19 cellular contexts compared by ENCODE assay signal in the genomic region with DNA sequence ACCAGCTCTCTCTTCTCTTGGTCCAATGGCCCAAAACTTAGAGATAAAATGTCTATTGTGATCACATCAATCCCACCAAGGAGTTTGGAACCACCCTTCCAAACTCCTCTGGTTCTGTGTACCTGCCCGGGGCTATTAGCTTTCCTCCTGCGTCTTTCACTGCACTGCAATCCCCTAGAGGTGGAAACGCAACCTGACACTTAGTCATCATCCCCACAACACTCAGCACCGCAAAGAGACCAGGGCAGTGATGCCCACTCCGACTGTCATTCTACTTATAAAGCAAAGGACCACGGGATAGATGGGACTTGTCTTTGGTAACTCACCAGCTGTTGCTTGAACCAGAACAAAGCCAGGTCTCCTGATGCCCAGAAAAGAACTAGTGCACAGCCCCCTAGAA. TPM values are rescaled to one million over a fixed set of nuclear protein-coding genes. Genes with fewer than 3 reads are reported as not detected.
DNase-seq lines count a peak whose midpoint lies in the region; ATAC-seq and TF ChIP-seq lines count a peak whose summit lies in the region.
"Had no signal": no experiment of that assay in that cellular context is flagged by ENCODE, and none has a peak within 500 bp of the region (broad histone marks: within the 10 kb centered on the region; RNA-seq: fewer than 3 reads in every experiment).

No MANE protein-coding gene starts in this region.

- no peaks in the 10 kb centered on the region for H3K27me3 Mint-ChIP-seq in CD4-positive, CD25-positive, alpha-beta regulatory T cell
- no peaks in the 10 kb centered on the region for H3K27me3 Mint-ChIP-seq in chondrocyte (ENCODE audit: low read depth)

- no peak overlapping the region for H4K8ac ChIP-seq in IMR-90 (ENCODE audit: low read depth in 2 of 2, low read length in 2 of 2)

- no peak overlapping the region for H3K4me3 ChIP-seq in CD4-positive, CD25-positive, alpha-beta regulatory T cell (ENCODE audit: low read depth, low read length)
- H3K4me3 ChIP-seq in IMR-90 (ENCODE audit: insufficient read depth, low read depth, low read length) = no peak overlapping the region
- H3K4me3 ChIP-seq in H7 (ENCODE audit: insufficient read depth, low read depth, low read length) = no peak overlapping the region
- H3K4me3 ChIP-seq in right lobe of liver = no peak overlapping the region
- H3K4me3 ChIP-seq: hepatocyte, lung, tibial artery had no signal

- peaks cover 6 to 60% of the 10 kb centered on the region in 2 experiments; a peak in 3 of 4 replicates for H3K79me1 ChIP-seq in IMR-90 (ENCODE audit: low read depth in 1 of 2, low read length in 2 of 2)

- no peak for DNase-seq in CD4-positive, CD25-positive, alpha-beta regulatory T cell
- DNase-seq in IMR-90 (no peak), chondrocyte (ENCODE audit: low spot score) (no peak), myocyte (ENCODE audit: low read depth) (peak; percentile 37), NCI-H187 treated with DMSO at 0.1 percent for 48 hours (lab: John Stamatoyannopoulos, UW) (no peak), H7 (no peak), right lobe of liver (no peak)
- DNase-seq in stimulated activated CD4-positive, alpha-beta T cell treated with anti-CD3 and anti-CD28 coated beads, Interleukin-4, amount 100 ng/mL, for 1 hour = no peak
- DNase-seq: activated CD8-positive, alpha-beta memory T cell treated with anti-CD3 and anti-CD28 coated beads, Interleukin-2, amount 50 U/mL, for 48 hours; DND-41; naive B cell; NCI-H1436 treated with DMSO at 0.1 percent for 48 hours; Right ventricle myocardium superior; stimulated activated CD4-positive, alpha-beta T cell treated with anti-CD3 and anti-CD28 coated beads, Interleukin-1b, Interleukin-23, amount 100 ng/mL, for 48 hours; stimulated activated naive CD8-positive, alpha-beta T cell treated with anti-CD3 and anti-CD28 coated beads, Interleukin-15, Interleukin-2, amounts not matched to agents 100 U/mL and 50 U/mL, for 24 hours; T-cell; tibial artery had no signal

- peak overlapping the region; percentile 37; the same call in 1 of the 2 replicates for H3K23ac ChIP-seq in IMR-90 (ENCODE audit: low read depth, low read length)

- dilution Hi-C loops in IMR-90 (cut with HindIII; ENCODE audit: low sequenced_read_pairs, unreplicated experiment) = no loop called here

- no peaks in the 10 kb centered on the region for H3K27me3 ChIP-seq in CD4-positive, CD25-positive, alpha-beta regulatory T cell (ENCODE audit: control insufficient read depth, insufficient read depth, low read length)
- no peaks in the 10 kb centered on the region for H3K27me3 ChIP-seq in IMR-90 (ENCODE audit: control insufficient read depth, insufficient read depth, low read length)
- no peaks in the 10 kb centered on the region for H3K27me3 ChIP-seq in H7 (ENCODE audit: control insufficient read depth, insufficient read depth, low read length)
- H3K27me3 ChIP-seq in right lobe of liver = no peaks in the 10 kb centered on the region
- H3K27me3 ChIP-seq: hepatocyte, tibial artery had no signal

- H3K36me3 ChIP-seq in CD4-positive, CD25-positive, alpha-beta regulatory T cell (ENCODE audit: control insufficient read depth, insufficient read depth, low read length) = no peaks in the 10 kb centered on the region
- H3K36me3 ChIP-seq in IMR-90 (ENCODE audit: control insufficient read depth, insufficient read depth, low read length) (peaks cover 9% of the 10 kb centered on the region), H7 (replicated peaks; ENCODE audit: control insufficient read depth, insufficient read depth, low read length) (no peaks in the 10 kb centered on the region), right lobe of liver (no peaks in the 10 kb centered on the region)
- H3K36me3 ChIP-seq: tibial artery had no signal

- H3K4ac ChIP-seq in IMR-90 (ENCODE audit: low read depth, low read length) = no peak overlapping the region; the same call in 1 of the 2 replicates

- no peak overlapping the region for H3K27ac ChIP-seq in CD4-positive, CD25-positive, alpha-beta regulatory T cell (ENCODE audit: insufficient read depth, low read length, poor library complexity, severe bottlenecking)
- H3K27ac ChIP-seq in IMR-90 (ENCODE audit: insufficient read depth, low read length) (no peak overlapping the region), right lobe of liver (no peak overlapping the region)
- H3K27ac ChIP-seq: hepatocyte, tibial artery had no signal

- H3K4me1 ChIP-seq in CD4-positive, CD25-positive, alpha-beta regulatory T cell (ENCODE audit: control insufficient read depth, insufficient read depth, low read length, poor library complexity, severe bottlenecking) = no peaks in the 10 kb centered on the region
- H3K4me1 ChIP-seq in IMR-90 (ENCODE audit: control insufficient read depth, insufficient read depth, low read length) = peaks cover 14% of the 10 kb centered on the region
- no peaks in the 10 kb centered on the region for H3K4me1 ChIP-seq in right lobe of liver

- peaks cover 0 to 2% (median 0%) of the 10 kb centered on the region in 7 donors for H3K9me3 Mint-ChIP-seq in CD4-positive, CD25-positive, alpha-beta regulatory T cell
- H3K9me3 Mint-ChIP-seq in chondrocyte (ENCODE audit: low read depth) = no peaks in the 10 kb centered on the region
- H3K9me3 Mint-ChIP-seq: T-cell had no signal

- 87% methylated on average over 4 of the region's 6 CpGs; no CpG with 5 or more reads in 1 of the 2 experiments for WGBS in IMR-90 (ENCODE audit: extremely low coverage in 2 of 2, insufficient read length in 1 of 2), 2 experiments
- WGBS in right lobe of liver (ENCODE audit: insufficient coverage, low coverage, low lambda C conversion rate, missing lambda C conversion rate) = 79% methylated on average over 6 of the region's 6 CpGs

- intact Hi-C loops in IMR-90 (cut with micrococcal nuclease) = no loop called here
- intact Hi-C loops in right lobe of liver (cut with DNase I) = no loop called here

- H4K20me1 ChIP-seq in IMR-90 (ENCODE audit: insufficient read depth, low read length) = peaks cover 74% of the 10 kb centered on the region

- POLR2A ChIA-PET in IMR-90 (lab: Charles Lee; ENCODE audit: unreplicated experiment) = no interaction called here

- H2BK120ac ChIP-seq in IMR-90 (ENCODE audit: low read depth, low read length) = no peak overlapping the region

- no peak overlapping the region for H3K4me2 ChIP-seq in IMR-90 (ENCODE audit: low read depth, low read length)
- H3K4me2 ChIP-seq: hepatocyte had no signal

- TF ChIP-seq CTCF in IMR-90 (conservative IDR thresholded peaks at IDR 0.05; ENCODE audit: low read depth, low read length) (no peak), chondrocyte (IDR thresholded peaks at IDR 0.05) (no peak), right lobe of liver (IDR thresholded peaks at IDR 0.05) (no peak)

- H3K56ac ChIP-seq in IMR-90 (ENCODE audit: extremely low read depth, insufficient read depth, low read length) = no peak overlapping the region

- peak overlapping the region in 2 of 3 donors; percentile 19 to 20 for H3K27ac Mint-ChIP-seq in CD4-positive, CD25-positive, alpha-beta regulatory T cell
- H3K27ac Mint-ChIP-seq in chondrocyte (ENCODE audit: unreplicated experiment) = peak overlapping the region; percentile 60
- H3K27ac Mint-ChIP-seq: naive B cell, T-cell had no signal

- no peak overlapping the region for H2AK5ac ChIP-seq in IMR-90 (ENCODE audit: low read depth, low read length)

- H2BK20ac ChIP-seq in IMR-90 (ENCODE audit: low read depth, low read length) = no peak overlapping the region

- peaks cover 15% of the 10 kb centered on the region for H3K9me1 ChIP-seq in IMR-90 (ENCODE audit: insufficient read depth, low read length)

- no peak overlapping the region for H3K4me3 Mint-ChIP-seq in CD4-positive, CD25-positive, alpha-beta regulatory T cell
- H3K4me3 Mint-ChIP-seq in chondrocyte (ENCODE audit: unreplicated experiment) = no peak overlapping the region
- H3K4me3 Mint-ChIP-seq: naive B cell, T-cell had no signal

- in situ Hi-C loops in IMR-90 (cut with MboI; ENCODE audit: low sequenced_read_pairs) = no loop called here

- H2AK9ac ChIP-seq in IMR-90 (replicated peaks; ENCODE audit: low read depth, low read length, poor library complexity) = no peak overlapping the region

- CTCF ChIA-PET in IMR-90 (lab: Yijun Ruan, JAX) = no interaction called here

- no TSS peak for BruUV-seq in IMR-90 (replicated peaks; lab: Mats Ljungman, UMichigan)

- H4K91ac ChIP-seq in IMR-90 (ENCODE audit: insufficient read depth, low read depth, low read length) = no peak overlapping the region

- no peak overlapping the region for H3K14ac ChIP-seq in IMR-90 (replicated peaks; ENCODE audit: low read depth, low read length)

- no peak overlapping the region for H2BK5ac ChIP-seq in IMR-90 (ENCODE audit: low read depth, low read length, poor library complexity, severe bottlenecking)

- H3K9me3 ChIP-seq in CD4-positive, CD25-positive, alpha-beta regulatory T cell (ENCODE audit: control insufficient read depth in 2 of 2, low read length in 2 of 2) = no peaks in the 10 kb centered on the region
- H3K9me3 ChIP-seq in IMR-90 (ENCODE audit: control insufficient read depth, insufficient read depth, low read length) (no peaks in the 10 kb centered on the region), right lobe of liver (no peaks in the 10 kb centered on the region)
- H3K9me3 ChIP-seq: tibial artery had no signal

- no peak overlapping the region for H2BK15ac ChIP-seq in IMR-90 (ENCODE audit: low read depth, low read length)

- no peak overlapping the region for H3K9ac ChIP-seq in IMR-90 (ENCODE audit: low read depth, low read length)

- H3K36me3 Mint-ChIP-seq in CD4-positive, CD25-positive, alpha-beta regulatory T cell = no peaks in the 10 kb centered on the region
- H3K36me3 Mint-ChIP-seq in chondrocyte (ENCODE audit: low read depth) = peaks cover 2% of the 10 kb centered on the region
- H3K36me3 Mint-ChIP-seq: naive B cell had no signal

- H4K5ac ChIP-seq in IMR-90 (ENCODE audit: low read depth, low read length) = no peak overlapping the region

- no peak overlapping the region for H2AFZ ChIP-seq in IMR-90 (replicated peaks; ENCODE audit: low read length, poor library complexity)
- H2AFZ ChIP-seq: hepatocyte had no signal

- H3K18ac ChIP-seq in IMR-90 (ENCODE audit: low read depth, low read length) = no peak overlapping the region

- no peak for ATAC-seq in CD4-positive, CD25-positive, alpha-beta regulatory T cell (ENCODE audit: low read depth in 2 of 2)
- ATAC-seq in IMR-90 (ENCODE audit: low read depth) = no peak
- ATAC-seq in right lobe of liver = no peak
- ATAC-seq: stimulated activated naive CD8-positive, alpha-beta T cell treated with anti-CD3 and anti-CD28 coated beads, Interleukin-15, Interleukin-2, amounts not matched to agents 100 U/mL and 50 U/mL, for 24 hours; T-cell had no signal

- TF ChIP-seq RAD21 in IMR-90 (IDR thresholded peaks at IDR 0.05; ENCODE audit: low read length) = no peak

- peaks cover 0 to 17% (median 9%) of the 10 kb centered on the region in 4 donors for H3K4me1 Mint-ChIP-seq in CD4-positive, CD25-positive, alpha-beta regulatory T cell
- H3K4me1 Mint-ChIP-seq in chondrocyte (ENCODE audit: low read depth) = peaks cover 61% of the 10 kb centered on the region
- H3K4me1 Mint-ChIP-seq: naive B cell had no signal

- TF ChIP-seq POLR2A in IMR-90 (IDR thresholded peaks at IDR 0.05; ENCODE audit: low read depth, low read length) = no peak
- TF ChIP-seq POLR2A in right lobe of liver (IDR thresholded peaks at IDR 0.05) = no peak

RNA-seq across cellular contexts. Expression of gene AFAP1, which starts 22.0 kb away (rescaled TPM):
- 5.0 TPM for total RNA-seq in CD4-positive, CD25-positive, alpha-beta regulatory T cell
- polyA plus RNA-seq in CD4-positive, CD25-positive, alpha-beta regulatory T cell = 1 to 10 TPM; 1.8 to 4.1 (median 2.1) TPM
- total RNA-seq in IMR-90 (2012; rRNA removed) (48.2 and 60.3 TPM in 2 replicates), chondrocyte (107 to 119 TPM (median 118 TPM) in 3 replicates), myocyte (30.8 and 50.5 TPM in 2 replicates), right lobe of liver (1 to 10 TPM in 5 of 6 experiments, under 1 TPM in 1; 0.95 to 3.1 (median 1.9) TPM)
- 73.1 and 80.9 TPM in 2 replicates for polyA plus RNA-seq in IMR-90 (2012; rRNA removed)
- 67.3 and 67.7 TPM in 2 replicates for polyA plus RNA-seq in IMR-90 (2012; cell fraction: cytosol; rRNA removed)
- 116 and 173 TPM in 2 replicates for polyA plus RNA-seq in IMR-90 (2012; cell fraction: nucleus; rRNA removed; ENCODE audit: low replicate concordance)
- 43.2 TPM for polyA plus RNA-seq in myocyte (2012)
- total RNA-seq in H7 (2014; rRNA removed; shearing (Covaris generic)) = 11.3 TPM in 2 replicates
